In the genomic region with DNA sequence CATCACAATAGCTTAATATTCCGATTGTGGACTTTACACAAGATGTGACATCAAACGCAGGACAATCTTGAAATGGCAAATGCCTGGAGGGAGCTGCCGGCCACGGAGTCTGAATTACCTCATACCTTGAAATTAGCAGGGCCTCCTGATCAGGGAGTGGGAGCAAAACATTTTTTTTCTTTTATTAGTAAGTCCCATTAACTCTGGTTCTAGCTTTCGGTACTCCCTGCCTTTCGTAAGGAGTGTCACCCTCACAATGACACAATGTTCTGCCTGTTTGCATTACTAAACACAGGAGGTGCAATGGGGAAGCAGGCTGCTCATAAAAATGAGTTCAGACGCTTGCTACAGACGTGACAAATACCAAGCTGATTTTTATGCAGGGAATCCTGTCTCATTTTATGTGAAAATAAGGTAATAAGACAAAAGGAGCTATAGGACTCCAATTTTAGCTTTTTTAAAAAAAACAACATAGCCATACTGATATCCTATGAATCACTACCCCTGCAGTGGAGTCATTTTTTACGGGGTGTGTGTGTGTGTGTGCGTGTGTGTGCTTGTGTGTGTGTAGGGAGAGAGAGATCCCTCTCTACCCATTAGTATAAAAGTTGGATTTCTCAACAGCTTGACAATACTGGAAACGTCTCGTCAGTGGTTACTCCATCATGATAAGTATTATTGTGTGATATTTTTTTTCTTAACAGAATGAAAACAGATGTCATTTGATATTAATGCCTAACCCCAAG, we compare ENCODE assay signal across 12 cellular contexts.
DNase-seq lines count a peak whose midpoint lies in the region; ATAC-seq and TF ChIP-seq lines count a peak whose summit lies in the region.
"Had no signal": no experiment of that assay in that cellular context is flagged by ENCODE, and none has a peak within 500 bp of the region (broad histone marks: within the 10 kb centered on the region; RNA-seq: fewer than 3 reads in every experiment).

No MANE protein-coding gene starts in this region.

- peak overlapping the region; percentile 88; the same call in 1 of the 2 replicates for H3K27ac ChIP-seq in Panc1 (ENCODE audit: low read length)

- DNase-seq in GM03348 (ENCODE audit: low spot score) (peak; percentile 57), Panc1 (ENCODE audit: low read depth, low spot score) (no peak), fibroblast of gingiva (ENCODE audit: low read depth) (peak; percentile 93), skeletal muscle cell (ENCODE audit: low read depth) (peak; percentile 89), superior temporal gyrus (ENCODE audit: extremely low spot score) (no peak), HPDE6-E6E7 (ENCODE audit: extremely low spot score) (no peak), NCI-H526 treated with DMSO at 0.1 percent for 48 hours (lab: John Stamatoyannopoulos, UW) (no peak)
- DNase-seq: activated CD4-positive, alpha-beta T cell treated with anti-CD3 and anti-CD28 coated beads, Interleukin-2, amount 10 ng/mL, durations not matched to agents 24 days and 14 days; activated effector memory CD4-positive, alpha-beta T cell treated with Interleukin-2 at 50 U/mL for 16 hours; hypothalamus; stimulated activated naive CD8-positive, alpha-beta T cell treated with anti-CD3 and anti-CD28 coated beads, Interleukin-15, amount 100 ng/mL, for 72 hours had no signal

- no peaks in the 10 kb centered on the region for H3K27me3 ChIP-seq in Panc1 (ENCODE audit: control insufficient read depth, insufficient read depth, low read length)

- intact Hi-C loops in Panc1 (cut with micrococcal nuclease; ENCODE audit: unreplicated experiment): loop anchor here (10.0 kb wide), 1 partner anchor 209 kb away; a partner anchor contains a TSS

- no peak for TF ChIP-seq CTCF in Panc1 (IDR thresholded peaks at IDR 0.05)

- no peaks in the 10 kb centered on the region for H3K9me3 ChIP-seq in Panc1 (ENCODE audit: control insufficient read depth, insufficient read depth, low read depth, low read length)

- in situ Hi-C loops in Panc1 (cut with HindIII; ENCODE audit: low pct_unique_long_range_greater_than_20kb, low sequenced_read_pairs): no loop called here

- POLR2A ChIA-PET in Panc1 (lab: Charles Lee): interaction anchor here (0.7 kb wide), 1 partner anchor 34 kb away, joined by 3 read pairs; no protein-coding TSS in a partner anchor

- ATAC-seq in Panc1 (no peak), HG03108 (IDR thresholded peaks at IDR 0.05; ENCODE audit: unreplicated experiment) (no peak)
- ATAC-seq: stimulated activated naive CD8-positive, alpha-beta T cell treated with anti-CD3 and anti-CD28 coated beads, Interleukin-15, amount 100 ng/mL, for 72 hours had no signal

- H3K36me3 ChIP-seq in Panc1 (ENCODE audit: control insufficient read depth, insufficient read depth, low read length): no peaks in the 10 kb centered on the region

- BruUV-seq in Panc1 (replicated peaks; lab: Mats Ljungman, UMichigan): no TSS peak

- H3K4me1 ChIP-seq in Panc1 (ENCODE audit: control insufficient read depth, insufficient read depth, low read length): peaks cover 15% of the 10 kb centered on the region; the same call in 1 of the 2 replicates

- CTCF ChIA-PET in Panc1 (lab: Charles Lee): no interaction called here

- H3K4me3 ChIP-seq in Panc1 (ENCODE audit: low read depth in 2 of 2, low read length in 2 of 2) (no peak overlapping the region), skeletal muscle cell (ENCODE audit: low read depth, low read length) (no peak overlapping the region)

Comparison
In these comparisons a context has a peak if more than half of its experiments do, and no peak if none do; other contexts are left out.
1. DNase-seq: peak in GM03348 (single experiment), fibroblast of gingiva (single experiment) and skeletal muscle cell (single experiment); none in Panc1 (single experiment), superior temporal gyrus (single experiment), HPDE6-E6E7 (single experiment) and NCI-H526 treated with DMSO at 0.1 percent for 48 hours (single experiment).